17 cellular contexts compared by ENCODE assay signal in genomic region chr2:11161747-11162146, GRCh38. TPM values are rescaled to one million over a fixed set of nuclear protein-coding genes. Genes with fewer than 3 reads are reported as not detected.
DNase-seq lines count a peak whose midpoint lies in the region; ATAC-seq and TF ChIP-seq lines count a peak whose summit lies in the region.
"Had no signal": no experiment of that assay in that cellular context is flagged by ENCODE, and none has a peak within 500 bp of the region (broad histone marks: within the 10 kb centered on the region; RNA-seq: fewer than 3 reads in every experiment).

No MANE protein-coding gene starts in this region.

- H3K9me3 Mint-ChIP-seq in activated CD8-positive, alpha-beta memory T cell treated with anti-CD3 and anti-CD28 coated beads, Interleukin-2, amount 10 ng/mL, durations not matched to agents 7 days and 5 days (ENCODE audit: low read depth) = no peaks in the 10 kb centered on the region
- H3K9me3 Mint-ChIP-seq in stimulated activated effector memory CD8-positive, alpha-beta T cell treated with anti-CD3 and anti-CD28 coated beads, Interleukin-12 subunit alpha, Interleukin-12 subunit beta, amount 100 ng/mL, for 72 hours = no peaks in the 10 kb centered on the region
- H3K9me3 Mint-ChIP-seq: CD4-positive, alpha-beta T cell; HFFc6 had no signal

- H3K4me1 ChIP-seq in HEK293 (ENCODE audit: control insufficient read depth, insufficient read depth, low read length) (no peaks in the 10 kb centered on the region), mucosa of descending colon (ENCODE audit: low read depth) (no peaks in the 10 kb centered on the region)

- H3K36me3 ChIP-seq in HEK293 (ENCODE audit: control insufficient read depth in 2 of 2, insufficient read depth in 1 of 2, low read length in 2 of 2) (no peaks in the 10 kb centered on the region), mucosa of descending colon (ENCODE audit: low read depth) (no peaks in the 10 kb centered on the region)

- H3K9me3 ChIP-seq in HEK293 (ENCODE audit: control insufficient read depth, insufficient read depth, low read depth, low read length) = no peaks in the 10 kb centered on the region
- H3K9me3 ChIP-seq in mucosa of descending colon = no peaks in the 10 kb centered on the region

- CTCF ChIA-PET in activated CD8-positive, alpha-beta memory T cell treated with anti-CD3 and anti-CD28 coated beads, Interleukin-2, amount 10 ng/mL, durations not matched to agents 7 days and 5 days (lab: Charles Lee) = interaction anchor here (1.7 to 2.1 kb wide), 2 partner anchors 9 to 29 kb away, joined by 5 to 16 read pairs; a partner anchor contains a TSS
- CTCF ChIA-PET in HEK293 (lab: Yijun Ruan, JAX) = interaction anchor here (0.8 to 2.5 kb wide), 4 partner anchors 29 to 329 kb away, joined by 3 to 13 read pairs (median 3); a partner anchor contains a TSS

- POLR2A ChIA-PET in HEK293 (lab: Yijun Ruan, JAX) = no interaction called here

- H3K27me3 Mint-ChIP-seq in activated CD8-positive, alpha-beta memory T cell treated with anti-CD3 and anti-CD28 coated beads, Interleukin-2, amount 10 ng/mL, durations not matched to agents 7 days and 5 days = no peaks in the 10 kb centered on the region
- H3K27me3 Mint-ChIP-seq: CD4-positive, alpha-beta T cell had no signal

- H3K27ac ChIP-seq in HEK293 (ENCODE audit: extremely low read depth, low read depth, low read length) = no peak overlapping the region

- H3K27ac Mint-ChIP-seq in activated CD8-positive, alpha-beta memory T cell treated with anti-CD3 and anti-CD28 coated beads, Interleukin-2, amount 10 ng/mL, durations not matched to agents 7 days and 5 days = peak overlapping the region; percentile 21
- no peak overlapping the region for H3K27ac Mint-ChIP-seq in stimulated activated effector memory CD8-positive, alpha-beta T cell treated with anti-CD3 and anti-CD28 coated beads, Interleukin-12 subunit alpha, Interleukin-12 subunit beta, amount 100 ng/mL, for 72 hours
- H3K27ac Mint-ChIP-seq: GM23338, HFFc6 had no signal

- no peak overlapping the region for H3K4me3 Mint-ChIP-seq in activated CD8-positive, alpha-beta memory T cell treated with anti-CD3 and anti-CD28 coated beads, Interleukin-2, amount 10 ng/mL, durations not matched to agents 7 days and 5 days
- peak overlapping the region; percentile 43 for H3K4me3 Mint-ChIP-seq in stimulated activated effector memory CD8-positive, alpha-beta T cell treated with anti-CD3 and anti-CD28 coated beads, Interleukin-12 subunit alpha, Interleukin-12 subunit beta, amount 100 ng/mL, for 72 hours
- H3K4me3 Mint-ChIP-seq: GM23338, HFFc6 had no signal

- ATAC-seq in activated CD8-positive, alpha-beta memory T cell treated with anti-CD3 and anti-CD28 coated beads, Interleukin-2, amount 10 ng/mL, durations not matched to agents 7 days and 5 days = no peak
- no peak for ATAC-seq in stimulated activated effector memory CD8-positive, alpha-beta T cell treated with anti-CD3 and anti-CD28 coated beads, Interleukin-12 subunit alpha, Interleukin-12 subunit beta, amount 100 ng/mL, for 72 hours
- ATAC-seq in mucosa of descending colon = no peak
- no peak for ATAC-seq in HG03460 (IDR thresholded peaks at IDR 0.05; ENCODE audit: unreplicated experiment)
- ATAC-seq: GM23338, Panc1 had no signal

- H3K36me3 Mint-ChIP-seq in activated CD8-positive, alpha-beta memory T cell treated with anti-CD3 and anti-CD28 coated beads, Interleukin-2, amount 10 ng/mL, durations not matched to agents 7 days and 5 days = no peaks in the 10 kb centered on the region
- no peaks in the 10 kb centered on the region for H3K36me3 Mint-ChIP-seq in stimulated activated effector memory CD8-positive, alpha-beta T cell treated with anti-CD3 and anti-CD28 coated beads, Interleukin-12 subunit alpha, Interleukin-12 subunit beta, amount 100 ng/mL, for 72 hours

- H3K4me3 ChIP-seq in HEK293 (ENCODE audit: low read depth, low read length) = no peak overlapping the region
- no peak overlapping the region for H3K4me3 ChIP-seq in mucosa of descending colon
- H3K4me3 ChIP-seq: GM23338 had no signal

- TF ChIP-seq CTCF in HEK293 (tag by site-specific recombination; IDR thresholded peaks at IDR 0.05) = no peak
- no peak for TF ChIP-seq CTCF in mucosa of descending colon (IDR thresholded peaks at IDR 0.05)

- peaks cover 11% of the 10 kb centered on the region for H3K4me1 Mint-ChIP-seq in activated CD8-positive, alpha-beta memory T cell treated with anti-CD3 and anti-CD28 coated beads, Interleukin-2, amount 10 ng/mL, durations not matched to agents 7 days and 5 days
- peaks cover 22% of the 10 kb centered on the region for H3K4me1 Mint-ChIP-seq in stimulated activated effector memory CD8-positive, alpha-beta T cell treated with anti-CD3 and anti-CD28 coated beads, Interleukin-12 subunit alpha, Interleukin-12 subunit beta, amount 100 ng/mL, for 72 hours
- H3K4me1 Mint-ChIP-seq: GM23338 had no signal

- intact Hi-C loops in mucosa of descending colon (cut with DNase I, micrococcal nuclease) = no loop called here

- DNase-seq in activated CD8-positive, alpha-beta memory T cell treated with anti-CD3 and anti-CD28 coated beads, Interleukin-2, amount 10 ng/mL, durations not matched to agents 7 days and 5 days = no peak
- no peak for DNase-seq in activated CD8-positive, alpha-beta memory T cell treated with anti-CD3 and anti-CD28 coated beads, Interleukin-2, amount 50 U/mL, for 48 hours
- DNase-seq in ecto neural progenitor cell (ENCODE audit: low spot score) (peak; percentile 42), mucosa of descending colon (no peak), NOMO-1 (lab: John Stamatoyannopoulos, UW; ENCODE audit: unreplicated experiment in 2 of 2) (no peak)
- DNase-seq in stimulated activated effector memory CD8-positive, alpha-beta T cell treated with anti-CD3 and anti-CD28 coated beads, Interleukin-12 subunit alpha, Interleukin-12 subunit beta, amount 100 ng/mL, for 72 hours (ENCODE audit: low spot score in 2 of 2) = no peak
- DNase-seq: CD4-positive, alpha-beta T cell; HFFc6; Karpas-422; NCI-H1105 treated with DMSO at 0.1 percent for 48 hours; NCI-H187 treated with DMSO at 0.1 percent for 48 hours; NCI-H446; SHP77 had no signal

TF ChIP-seq in HEK293, 187 proteins besides CTCF, POLR2A, EP300 and RAD21 (continues in another document):
- no peak for TF ChIP-seq ZNF555 (tag by site-specific recombination; conservative IDR thresholded peaks at IDR 0.05)
- no peak for TF ChIP-seq ZSCAN4 (tag by site-specific recombination; IDR thresholded peaks at IDR 0.05)
- no peak for TF ChIP-seq PRDM1 (tag by site-specific recombination; IDR thresholded peaks at IDR 0.05)
- TF ChIP-seq TSHZ1 (tag by site-specific recombination; IDR thresholded peaks at IDR 0.05; ENCODE audit: borderline replicate concordance) = no peak
- no peak for TF ChIP-seq ZFP37 (tag by site-specific recombination; IDR thresholded peaks at IDR 0.05)
- no peak for TF ChIP-seq ZNF549 (tag by site-specific recombination; IDR thresholded peaks at IDR 0.05)
- TF ChIP-seq ZNF324 (tag by site-specific recombination; IDR thresholded peaks at IDR 0.05) = no peak
- peak; percentile 47 for TF ChIP-seq ZFHX2 (tag by site-specific recombination; conservative IDR thresholded peaks at IDR 0.05)

RNA-seq across cellular contexts. Expression of gene SLC66A3, which starts 6.5 kb away (rescaled TPM):
- total RNA-seq in activated CD8-positive, alpha-beta memory T cell treated with anti-CD3 and anti-CD28 coated beads, Interleukin-2, amount 10 ng/mL, durations not matched to agents 7 days and 5 days = 10 to 100 TPM in 1 of 2 experiments, 1 to 10 TPM in 1; 9.9 to 15.9 TPM
- total RNA-seq in mucosa of descending colon = 10 to 100 TPM in 2 of 3 donors, 1 to 10 TPM in 1; 9.4 to 14.2 (median 12.1) TPM
